In genomic region chr21:44294391-44295162, GRCh38 we compare ENCODE assay signal across 8 cellular contexts. TPM values are rescaled to one million over a fixed set of nuclear protein-coding genes. Genes with fewer than 3 reads are reported as not detected.
DNase-seq lines count a peak whose midpoint lies in the region; TF ChIP-seq lines count a peak whose summit lies in the region.
"Had no signal": no experiment of that assay in that cellular context is flagged by ENCODE, and none has a peak within 500 bp of the region (broad histone marks: within the 10 kb centered on the region; RNA-seq: fewer than 3 reads in every experiment).

No MANE protein-coding gene starts in this region.

- peak; percentile 68 for DNase-seq in A172 (ENCODE audit: low spot score)
- peak; percentile 30 for DNase-seq in NCI-H1092 (lab: John Stamatoyannopoulos, UW)
- peak; percentile 13 for DNase-seq in glomerular visceral epithelial cell (ENCODE audit: extremely low spot score)
- DNase-seq in suprapubic skin (ENCODE audit: low spot score in 2 of 2): no peak
- no peak for DNase-seq in DMS79 treated with DMSO at 0.1 percent for 48 hours (lab: John Stamatoyannopoulos, UW)
- no peak for DNase-seq in cortex of kidney (lab: John Stamatoyannopoulos, UW)

- H3K36me3 ChIP-seq in suprapubic skin: no peaks in the 10 kb centered on the region

- no peaks in the 10 kb centered on the region for H3K9me3 ChIP-seq in suprapubic skin

- H3K4me3 ChIP-seq in suprapubic skin: no peak overlapping the region

- peaks cover 9% of the 10 kb centered on the region for H3K27me3 ChIP-seq in suprapubic skin

- TF ChIP-seq CTCF in suprapubic skin (IDR thresholded peaks at IDR 0.05): no peak

- no peak overlapping the region for H3K27ac ChIP-seq in suprapubic skin

- TF ChIP-seq EP300 in suprapubic skin (IDR thresholded peaks at IDR 0.05): no peak

- 70% methylated on average over 4 of the region's 26 CpGs for WGBS in suprapubic skin

- peaks cover 37% of the 10 kb centered on the region for H3K4me1 ChIP-seq in suprapubic skin

- TF ChIP-seq POLR2A in suprapubic skin (IDR thresholded peaks at IDR 0.05): no peak

RNA-seq across cellular contexts. Expression of gene PFKL, which starts 5.3 kb away (rescaled TPM):
- total RNA-seq in A172 (2014; rRNA removed; shearing (Covaris generic)): 114 and 115 TPM in 2 replicates
- 100 to 1,000 TPM in 3 of 4 donors, 10 to 100 TPM in 1; 92.8 to 121 (median 117) TPM for total RNA-seq in suprapubic skin

RNA-seq across cellular contexts. Expression of gene AIRE, which starts 8.9 kb away (rescaled TPM):
- total RNA-seq in A172 (2014; rRNA removed; shearing (Covaris generic)): not detected in 2 replicates
- not detected for total RNA-seq in suprapubic skin
- total RNA-seq: chondrocyte, skeletal muscle tissue had no signal

RNA-seq across cellular contexts. Expression of gene DNMT3L, which starts 32.9 kb away (rescaled TPM):
- not detected in 2 replicates for total RNA-seq in A172 (2014; rRNA removed; shearing (Covaris generic))
- total RNA-seq in suprapubic skin: not detected
- total RNA-seq: chondrocyte, skeletal muscle tissue had no signal

RNA-seq across cellular contexts. Expression of gene CFAP410, which starts 44.6 kb away (rescaled TPM):
- total RNA-seq in A172 (2014; rRNA removed; shearing (Covaris generic)): 26.3 and 27.8 TPM in 2 replicates
- 10 to 100 TPM; 22.6 to 45.5 (median 27.3) TPM for total RNA-seq in suprapubic skin

RNA-seq across cellular contexts. Expression of gene ICOSLG, which starts 53.8 kb away (rescaled TPM):
- 1.2 and 1.8 TPM in 2 replicates for total RNA-seq in A172 (2014; rRNA removed; shearing (Covaris generic))
- 10 to 100 TPM in 3 of 4 donors, 1 to 10 TPM in 1; 5.1 to 13.5 (median 10.8) TPM for total RNA-seq in suprapubic skin

Comparison
In these comparisons a context has a peak if more than half of its experiments do, and no peak if none do; other contexts are left out.
1. DNase-seq: peak in A172 (single experiment), NCI-H1092 (single experiment) and glomerular visceral epithelial cell (single experiment); none in suprapubic skin (0 of 2), DMS79 treated with DMSO at 0.1 percent for 48 hours (single experiment) and cortex of kidney (single experiment).